ENCODE assay signal across 10 cellular contexts in genomic region chr1:26358411-26359384, GRCh38. TPM values are rescaled to one million over a fixed set of nuclear protein-coding genes. Genes with fewer than 3 reads are reported as not detected.
DNase-seq lines count a peak whose midpoint lies in the region; ATAC-seq and TF ChIP-seq lines count a peak whose summit lies in the region.
"Had no signal": no experiment of that assay in that cellular context is flagged by ENCODE, and none has a peak within 500 bp of the region (broad histone marks: within the 10 kb centered on the region; RNA-seq: fewer than 3 reads in every experiment).

No MANE protein-coding gene starts in this region.

- H3K27ac ChIP-seq in PC-9, result peak overlapping the region; percentile 84
- H3K27ac ChIP-seq in coronary artery, result no peak overlapping the region
- H3K27ac ChIP-seq: VCaP had no signal

- no peaks in the 10 kb centered on the region for H3K36me3 ChIP-seq in PC-9 (ENCODE audit: low read depth)

- BruUV-seq in PC-9 (replicated peaks; lab: Mats Ljungman, UMichigan), result TSS peak; percentile 29

- POLR2A ChIA-PET in PC-9 (lab: Charles Lee; ENCODE audit: unreplicated experiment), result interaction anchor here (0.5 to 1.1 kb wide), 3 partner anchors 59 to 142 kb away, joined by 6 to 19 read pairs (median 7); no protein-coding TSS in a partner anchor
- POLR2A ChIA-PET in naive thymus-derived CD8-positive, alpha-beta T cell (lab: Charles Lee), result interaction anchor here (0.6 to 8.0 kb wide), 11 partner anchors 18 to 878 kb away, joined by 3 to 75 read pairs (median 5); partner anchors contain the start of genes SH3BGRL3 and ZNF683

- H3K9me3 Mint-ChIP-seq in naive thymus-derived CD8-positive, alpha-beta T cell, result no peaks in the 10 kb centered on the region

- H3K27me3 Mint-ChIP-seq in naive thymus-derived CD8-positive, alpha-beta T cell, result peaks cover 3 to 19% (median 5%) of the 10 kb centered on the region in 5 donors

- no peaks in the 10 kb centered on the region for H3K9me3 ChIP-seq in PC-9 (ENCODE audit: insufficient read depth, low read depth)

- H3K9me2 ChIP-seq in PC-9 (ENCODE audit: insufficient read depth), result no peaks in the 10 kb centered on the region

- no peaks in the 10 kb centered on the region for H3K27me3 ChIP-seq in PC-9 (ENCODE audit: insufficient read depth, low read depth)

- TF ChIP-seq CTCF in PC-9 (conservative IDR thresholded peaks at IDR 0.05), result no peak
- no peak for TF ChIP-seq CTCF in coronary artery (IDR thresholded peaks at IDR 0.05)

- H3K4me1 Mint-ChIP-seq in naive thymus-derived CD8-positive, alpha-beta T cell, result peaks cover 26 to 52% (median 49%) of the 10 kb centered on the region in 4 donors

- H2AFZ ChIP-seq in PC-9, result no peak overlapping the region

- H3K79me2 ChIP-seq in PC-9 (ENCODE audit: low read depth), result peaks cover 2% of the 10 kb centered on the region

- DNase-seq in A172 (ENCODE audit: low spot score) (peak; percentile 30), PC-9 (peak; percentile 88 to 97), coronary artery (ENCODE audit: low spot score) (no peak), iPS-NIHi11 (ENCODE audit: low spot score) (no peak)
- DNase-seq in activated effector memory CD4-positive, alpha-beta T cell treated with Interleukin-2 at 50 U/mL for 16 hours, result peak; percentile 67
- peak; percentile 37 to 87 (median 72) for DNase-seq in naive thymus-derived CD8-positive, alpha-beta T cell
- DNase-seq: immature natural killer cell had no signal

- H4K20me1 ChIP-seq in PC-9 (ENCODE audit: insufficient read depth), result no peaks in the 10 kb centered on the region

- H3K4me3 ChIP-seq in PC-9 (no peak overlapping the region; the same call in 1 of the 2 replicates), coronary artery (no peak overlapping the region)

- H3F3A ChIP-seq in PC-9 (ENCODE audit: insufficient read depth, low read depth), result peaks cover 28% of the 10 kb centered on the region

- no peaks in the 10 kb centered on the region for H3K36me3 Mint-ChIP-seq in naive thymus-derived CD8-positive, alpha-beta T cell

- H3K4me3 Mint-ChIP-seq in naive thymus-derived CD8-positive, alpha-beta T cell, result peak overlapping the region; percentile 6 to 89 (median 56)

- peaks cover 54% of the 10 kb centered on the region for H3K4me1 ChIP-seq in PC-9 (replicated peaks; ENCODE audit: insufficient read depth)

- intact Hi-C loops in PC-9 (cut with micrococcal nuclease; ENCODE audit: unreplicated experiment), result loop anchor here (5.0 to 10.0 kb wide), 2 partner anchors 51 to 506 kb away; partner anchors contain the start of genes SFN and UBXN11

- H3K4me2 ChIP-seq in PC-9, result peak overlapping the region; percentile 78

- peak; percentile 84 to 89 for ATAC-seq in naive thymus-derived CD8-positive, alpha-beta T cell
- no peak for ATAC-seq in HG03439 (IDR thresholded peaks at IDR 0.05; ENCODE audit: unreplicated experiment)
- ATAC-seq in HG03045 (IDR thresholded peaks at IDR 0.05; ENCODE audit: unreplicated experiment), result no peak

- peak overlapping the region; percentile 7 to 85 (median 56) for H3K27ac Mint-ChIP-seq in naive thymus-derived CD8-positive, alpha-beta T cell
- H3K27ac Mint-ChIP-seq: immature natural killer cell had no signal

- CTCF ChIA-PET in PC-9 (lab: Charles Lee), result interaction anchor here (0.5 to 2.1 kb wide), 4 partner anchors 16 to 214 kb away, joined by 3 to 7 read pairs (median 4); no protein-coding TSS in a partner anchor

RNA-seq across cellular contexts. Expression of gene CRYBG2, which starts 4.8 kb away (rescaled TPM):
- 0.02 and 0.17 TPM in 2 replicates for total RNA-seq in A172 (2014; rRNA removed; shearing (Covaris generic))
- 21.7 and 24.6 TPM in 2 replicates for total RNA-seq in PC-9 (2021)
- under 1 TPM; 0.74 to 0.75 TPM for total RNA-seq in naive thymus-derived CD8-positive, alpha-beta T cell
- under 1 TPM in 2 of 3 donors, not detected in 1; 0.07 to 0.55 TPM for polyA plus RNA-seq in naive thymus-derived CD8-positive, alpha-beta T cell

RNA-seq across cellular contexts. Expression of gene ZNF683, which starts 13.9 kb away (rescaled TPM):
- total RNA-seq in A172 (2014; rRNA removed; shearing (Covaris generic)), result not detected in 2 replicates
- not detected in 2 replicates for total RNA-seq in PC-9 (2021)
- 1 to 10 TPM; 2.1 to 2.4 TPM for total RNA-seq in naive thymus-derived CD8-positive, alpha-beta T cell
- 1 to 10 TPM in 2 of 3 donors, under 1 TPM in 1; 0.42 to 6.3 (median 3.1) TPM for polyA plus RNA-seq in naive thymus-derived CD8-positive, alpha-beta T cell

RNA-seq across cellular contexts. Expression of gene CD52, which starts 40.9 kb away (rescaled TPM):
- not detected in 2 replicates for total RNA-seq in A172 (2014; rRNA removed; shearing (Covaris generic))
- total RNA-seq in PC-9 (2021), result 1.2 TPM in 1 of 2 replicates, not detected in the other
- 100 to 1,000 TPM; 772 to 847 TPM for total RNA-seq in naive thymus-derived CD8-positive, alpha-beta T cell
- polyA plus RNA-seq in naive thymus-derived CD8-positive, alpha-beta T cell, result 1,000 to 10,000 TPM; 6,330 to 6,863 (median 6,804) TPM

RNA-seq across cellular contexts. Expression of gene LIN28A, which starts 51.9 kb away (rescaled TPM):
- total RNA-seq in A172 (2014; rRNA removed; shearing (Covaris generic)), result not detected in 2 replicates
- total RNA-seq in PC-9 (2021), result not detected in 2 replicates
- total RNA-seq in naive thymus-derived CD8-positive, alpha-beta T cell, result not detected
- not detected for polyA plus RNA-seq in naive thymus-derived CD8-positive, alpha-beta T cell
- polyA plus RNA-seq: immature natural killer cell had no signal

RNA-seq across cellular contexts. Expression of gene UBXN11, which starts 52.3 kb away (rescaled TPM):
- total RNA-seq in A172 (2014; rRNA removed; shearing (Covaris generic)), result 2.9 and 7.6 TPM in 2 replicates
- 57.2 and 59.9 TPM in 2 replicates for total RNA-seq in PC-9 (2021)
- total RNA-seq in naive thymus-derived CD8-positive, alpha-beta T cell, result 100 to 1,000 TPM; 121 to 129 TPM
- polyA plus RNA-seq in naive thymus-derived CD8-positive, alpha-beta T cell, result 10 to 100 TPM in 2 of 3 donors, 1 to 10 TPM in 1; 9.1 to 14.7 (median 12.4) TPM

Comparison
In these comparisons a context has a peak if more than half of its experiments do, and no peak if none do; other contexts are left out.
1. DNase-seq: peak in A172 (single experiment), PC-9 (2 of 2), activated effector memory CD4-positive, alpha-beta T cell treated with Interleukin-2 at 50 U/mL for 16 hours (single experiment) and naive thymus-derived CD8-positive, alpha-beta T cell (10 of 10); none in coronary artery (single experiment) and iPS-NIHi11 (single experiment).
2. ATAC-seq: peak in naive thymus-derived CD8-positive, alpha-beta T cell (2 of 2); none in HG03439 (single experiment) and HG03045 (single experiment).
3. RNA of gene CRYBG2, which starts 4.8 kb away (total RNA-seq): 21.7 to 24.6 TPM in PC-9; 0.74 to 0.75 TPM in naive thymus-derived CD8-positive, alpha-beta T cell and 0.02 to 0.17 TPM in A172; every median in the first group is over 10 times any median in the second.
4. RNA of gene CD52, which starts 40.9 kb away (total RNA-seq): 772 to 847 TPM in naive thymus-derived CD8-positive, alpha-beta T cell; 1.2 TPM in PC-9 and not detected in A172; every median in the first group is over 100 times any median in the second.